1 cellular context compared by ENCODE assay signal in the genomic region with DNA sequence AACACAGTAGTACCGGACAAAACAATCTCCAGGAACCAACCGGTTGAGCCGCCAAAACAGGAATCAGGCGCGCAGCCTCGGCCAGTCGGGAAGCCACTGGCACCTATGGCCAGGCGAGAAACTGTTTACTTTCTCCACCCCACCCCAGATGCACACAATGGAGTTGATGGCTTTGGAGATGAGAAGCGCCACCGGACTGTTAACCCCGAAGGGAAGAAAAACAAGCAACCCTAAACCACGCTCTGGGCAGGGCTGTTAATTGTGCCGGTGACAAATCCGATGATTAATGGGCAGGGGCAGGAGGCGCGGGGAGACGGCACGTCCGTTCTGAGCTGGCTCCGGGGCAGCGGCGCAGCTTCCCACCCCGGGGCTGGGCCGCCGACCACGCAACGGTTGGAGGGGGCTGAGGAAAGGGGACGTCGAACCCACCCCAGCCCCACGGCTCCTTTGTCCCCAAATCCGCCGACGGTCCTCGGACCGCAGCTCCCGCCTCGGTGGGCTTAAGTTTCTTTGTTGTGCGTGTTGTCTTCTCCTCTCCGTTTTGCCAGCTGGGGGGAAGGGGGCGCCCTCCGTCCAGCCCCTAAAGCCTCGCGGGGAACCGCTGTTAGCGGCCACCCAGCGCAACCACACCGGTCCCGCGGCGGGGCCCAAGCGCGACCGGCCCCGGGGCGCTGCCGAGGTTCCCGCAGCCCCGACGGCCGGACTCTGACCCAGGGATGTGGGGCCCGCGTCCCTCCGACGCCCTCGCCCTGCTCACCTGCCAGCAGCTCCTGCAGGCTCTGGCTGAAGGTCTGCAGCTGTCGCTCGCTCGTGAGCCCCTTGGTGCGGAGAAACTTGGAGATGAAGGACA.
TF ChIP-seq lines count a peak whose summit lies in the region.

No MANE protein-coding gene starts in this region.

TF ChIP-seq in HepG2, 621 proteins besides CTCF, POLR2A, EP300 and RAD21 (continued from another document and continues in another):
- TF ChIP-seq, protein P1, sequence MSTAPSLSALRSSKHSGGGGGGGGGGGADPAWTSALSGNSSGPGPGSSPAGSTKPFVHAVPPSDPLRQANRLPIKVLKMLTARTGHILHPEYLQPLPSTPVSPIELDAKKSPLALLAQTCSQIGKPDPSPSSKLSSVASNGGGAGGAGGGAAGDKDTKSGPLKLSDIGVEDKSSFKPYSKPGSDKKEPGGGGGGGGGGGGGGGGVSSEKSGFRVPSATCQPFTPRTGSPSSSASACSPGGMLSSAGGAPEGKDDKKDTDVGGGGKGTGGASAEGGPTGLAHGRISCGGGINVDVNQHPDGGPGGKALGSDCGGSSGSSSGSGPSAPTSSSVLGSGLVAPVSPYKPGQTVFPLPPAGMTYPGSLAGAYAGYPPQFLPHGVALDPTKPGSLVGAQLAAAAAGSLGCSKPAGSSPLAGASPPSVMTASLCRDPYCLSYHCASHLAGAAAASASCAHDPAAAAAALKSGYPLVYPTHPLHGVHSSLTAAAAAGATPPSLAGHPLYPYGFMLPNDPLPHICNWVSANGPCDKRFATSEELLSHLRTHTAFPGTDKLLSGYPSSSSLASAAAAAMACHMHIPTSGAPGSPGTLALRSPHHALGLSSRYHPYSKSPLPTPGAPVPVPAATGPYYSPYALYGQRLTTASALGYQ (CRISPR knock-in tag; IDR thresholded peaks at IDR 0.05), result no peak
- TF ChIP-seq ZBTB42 (CRISPR knock-in tag; IDR thresholded peaks at IDR 0.05) (no peak), FOSL2 (CRISPR knock-in tag; IDR thresholded peaks at IDR 0.05) (no peak), ZFAT (CRISPR knock-in tag; conservative IDR thresholded peaks at IDR 0.05) (no peak), POLR2AphosphoS2 (IDR thresholded peaks at IDR 0.05; ENCODE audit: low read depth, low read length) (no peak), MED13 (CRISPR knock-in tag; IDR thresholded peaks at IDR 0.05) (no peak), PHF8 (CRISPR knock-in tag; IDR thresholded peaks at IDR 0.05) (no peak), ZNF264 (CRISPR knock-in tag; IDR thresholded peaks at IDR 0.05) (no peak), TGIF2 (CRISPR knock-in tag; IDR thresholded peaks at IDR 0.05) (0 out of 2 replicates have a peak, but pooled peaks have one; percentile 44), SMAD3 (CRISPR knock-in tag; IDR thresholded peaks at IDR 0.05) (no peak), YY1 (IDR thresholded peaks at IDR 0.05; ENCODE audit: insufficient read depth, insufficient replicate concordance, low read depth, low read length) (no peak), ARNT (IDR thresholded peaks at IDR 0.05) (no peak), RFX1 (IDR thresholded peaks at IDR 0.05) (no peak), ELF4 (CRISPR knock-in tag; IDR thresholded peaks at IDR 0.05; ENCODE audit: borderline replicate concordance) (no peak), DNMT1 (CRISPR knock-in tag; IDR thresholded peaks at IDR 0.05) (no peak), MEIS1 (CRISPR knock-in tag; IDR thresholded peaks at IDR 0.05; ENCODE audit: borderline replicate concordance) (peak; percentile 80), SAFB2 (CRISPR knock-in tag; IDR thresholded peaks at IDR 0.05; ENCODE audit: borderline replicate concordance, low read depth) (no peak; the same call in 1 of the 2 replicates), HHEX (CRISPR knock-in tag; IDR thresholded peaks at IDR 0.05) (no peak), HDAC2 (CRISPR knock-in tag; IDR thresholded peaks at IDR 0.05) (no peak), ZNF670 (CRISPR knock-in tag; IDR thresholded peaks at IDR 0.05; ENCODE audit: borderline replicate concordance) (no peak), NR2F6 (IDR thresholded peaks at IDR 0.05) (no peak), NR2F6 (CRISPR knock-in tag; IDR thresholded peaks at IDR 0.05) (no peak), JDP2 (CRISPR knock-in tag; IDR thresholded peaks at IDR 0.05; ENCODE audit: borderline replicate concordance) (no peak), KAT2B (IDR thresholded peaks at IDR 0.05; ENCODE audit: borderline replicate concordance, low read depth, low read length) (no peak), HOXA9 (CRISPR knock-in tag; IDR thresholded peaks at IDR 0.05; ENCODE audit: borderline replicate concordance) (no peak; the same call in 1 of the 2 replicates), MIER3 (CRISPR knock-in tag; IDR thresholded peaks at IDR 0.05; ENCODE audit: borderline replicate concordance) (no peak), MED8 (CRISPR knock-in tag; IDR thresholded peaks at IDR 0.05; ENCODE audit: insufficient replicate concordance) (no peak), ZNF263 (CRISPR knock-in tag; IDR thresholded peaks at IDR 0.05) (no peak), HDAC6 (IDR thresholded peaks at IDR 0.05; ENCODE audit: low read depth, low read length) (no peak), NBN (conservative IDR thresholded peaks at IDR 0.05) (no peak)
- TF ChIP-seq, protein P2, sequence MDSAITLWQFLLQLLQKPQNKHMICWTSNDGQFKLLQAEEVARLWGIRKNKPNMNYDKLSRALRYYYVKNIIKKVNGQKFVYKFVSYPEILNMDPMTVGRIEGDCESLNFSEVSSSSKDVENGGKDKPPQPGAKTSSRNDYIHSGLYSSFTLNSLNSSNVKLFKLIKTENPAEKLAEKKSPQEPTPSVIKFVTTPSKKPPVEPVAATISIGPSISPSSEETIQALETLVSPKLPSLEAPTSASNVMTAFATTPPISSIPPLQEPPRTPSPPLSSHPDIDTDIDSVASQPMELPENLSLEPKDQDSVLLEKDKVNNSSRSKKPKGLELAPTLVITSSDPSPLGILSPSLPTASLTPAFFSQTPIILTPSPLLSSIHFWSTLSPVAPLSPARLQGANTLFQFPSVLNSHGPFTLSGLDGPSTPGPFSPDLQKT (CRISPR knock-in tag; IDR thresholded peaks at IDR 0.05; ENCODE audit: borderline replicate concordance), result no peak
- TF ChIP-seq, protein P3, sequence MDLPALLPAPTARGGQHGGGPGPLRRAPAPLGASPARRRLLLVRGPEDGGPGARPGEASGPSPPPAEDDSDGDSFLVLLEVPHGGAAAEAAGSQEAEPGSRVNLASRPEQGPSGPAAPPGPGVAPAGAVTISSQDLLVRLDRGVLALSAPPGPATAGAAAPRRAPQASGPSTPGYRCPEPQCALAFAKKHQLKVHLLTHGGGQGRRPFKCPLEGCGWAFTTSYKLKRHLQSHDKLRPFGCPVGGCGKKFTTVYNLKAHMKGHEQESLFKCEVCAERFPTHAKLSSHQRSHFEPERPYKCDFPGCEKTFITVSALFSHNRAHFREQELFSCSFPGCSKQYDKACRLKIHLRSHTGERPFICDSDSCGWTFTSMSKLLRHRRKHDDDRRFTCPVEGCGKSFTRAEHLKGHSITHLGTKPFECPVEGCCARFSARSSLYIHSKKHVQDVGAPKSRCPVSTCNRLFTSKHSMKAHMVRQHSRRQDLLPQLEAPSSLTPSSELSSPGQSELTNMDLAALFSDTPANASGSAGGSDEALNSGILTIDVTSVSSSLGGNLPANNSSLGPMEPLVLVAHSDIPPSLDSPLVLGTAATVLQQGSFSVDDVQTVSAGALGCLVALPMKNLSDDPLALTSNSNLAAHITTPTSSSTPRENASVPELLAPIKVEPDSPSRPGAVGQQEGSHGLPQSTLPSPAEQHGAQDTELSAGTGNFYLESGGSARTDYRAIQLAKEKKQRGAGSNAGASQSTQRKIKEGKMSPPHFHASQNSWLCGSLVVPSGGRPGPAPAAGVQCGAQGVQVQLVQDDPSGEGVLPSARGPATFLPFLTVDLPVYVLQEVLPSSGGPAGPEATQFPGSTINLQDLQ (CRISPR knock-in tag; IDR thresholded peaks at IDR 0.05), result no peak
- TF ChIP-seq, protein P4, sequence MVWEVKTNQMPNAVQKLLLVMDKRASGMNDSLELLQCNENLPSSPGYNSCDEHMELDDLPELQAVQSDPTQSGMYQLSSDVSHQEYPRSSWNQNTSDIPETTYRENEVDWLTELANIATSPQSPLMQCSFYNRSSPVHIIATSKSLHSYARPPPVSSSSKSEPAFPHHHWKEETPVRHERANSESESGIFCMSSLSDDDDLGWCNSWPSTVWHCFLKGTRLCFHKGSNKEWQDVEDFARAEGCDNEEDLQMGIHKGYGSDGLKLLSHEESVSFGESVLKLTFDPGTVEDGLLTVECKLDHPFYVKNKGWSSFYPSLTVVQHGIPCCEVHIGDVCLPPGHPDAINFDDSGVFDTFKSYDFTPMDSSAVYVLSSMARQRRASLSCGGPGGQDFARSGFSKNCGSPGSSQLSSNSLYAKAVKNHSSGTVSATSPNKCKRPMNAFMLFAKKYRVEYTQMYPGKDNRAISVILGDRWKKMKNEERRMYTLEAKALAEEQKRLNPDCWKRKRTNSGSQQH (CRISPR knock-in tag; IDR thresholded peaks at IDR 0.05; ENCODE audit: low read depth), result no peak
- TF ChIP-seq, protein P5, sequence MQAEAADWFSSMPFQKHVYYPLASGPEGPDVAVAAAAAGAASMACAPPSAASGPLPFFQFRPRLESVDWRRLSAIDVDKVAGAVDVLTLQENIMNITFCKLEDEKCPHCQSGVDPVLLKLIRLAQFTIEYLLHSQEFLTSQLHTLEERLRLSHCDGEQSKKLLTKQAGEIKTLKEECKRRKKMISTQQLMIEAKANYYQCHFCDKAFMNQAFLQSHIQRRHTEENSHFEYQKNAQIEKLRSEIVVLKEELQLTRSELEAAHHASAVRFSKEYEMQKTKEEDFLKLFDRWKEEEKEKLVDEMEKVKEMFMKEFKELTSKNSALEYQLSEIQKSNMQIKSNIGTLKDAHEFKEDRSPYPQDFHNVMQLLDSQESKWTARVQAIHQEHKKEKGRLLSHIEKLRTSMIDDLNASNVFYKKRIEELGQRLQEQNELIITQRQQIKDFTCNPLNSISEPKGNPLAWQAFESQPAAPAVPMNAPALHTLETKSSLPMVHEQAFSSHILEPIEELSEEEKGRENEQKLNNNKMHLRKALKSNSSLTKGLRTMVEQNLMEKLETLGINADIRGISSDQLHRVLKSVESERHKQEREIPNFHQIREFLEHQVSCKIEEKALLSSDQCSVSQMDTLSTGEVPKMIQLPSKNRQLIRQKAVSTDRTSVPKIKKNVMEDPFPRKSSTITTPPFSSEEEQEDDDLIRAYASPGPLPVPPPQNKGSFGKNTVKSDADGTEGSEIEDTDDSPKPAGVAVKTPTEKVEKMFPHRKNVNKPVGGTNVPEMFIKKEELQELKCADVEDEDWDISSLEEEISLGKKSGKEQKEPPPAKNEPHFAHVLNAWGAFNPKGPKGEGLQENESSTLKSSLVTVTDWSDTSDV (CRISPR knock-in tag; IDR thresholded peaks at IDR 0.05), result no peak
- TF ChIP-seq, protein P6, sequence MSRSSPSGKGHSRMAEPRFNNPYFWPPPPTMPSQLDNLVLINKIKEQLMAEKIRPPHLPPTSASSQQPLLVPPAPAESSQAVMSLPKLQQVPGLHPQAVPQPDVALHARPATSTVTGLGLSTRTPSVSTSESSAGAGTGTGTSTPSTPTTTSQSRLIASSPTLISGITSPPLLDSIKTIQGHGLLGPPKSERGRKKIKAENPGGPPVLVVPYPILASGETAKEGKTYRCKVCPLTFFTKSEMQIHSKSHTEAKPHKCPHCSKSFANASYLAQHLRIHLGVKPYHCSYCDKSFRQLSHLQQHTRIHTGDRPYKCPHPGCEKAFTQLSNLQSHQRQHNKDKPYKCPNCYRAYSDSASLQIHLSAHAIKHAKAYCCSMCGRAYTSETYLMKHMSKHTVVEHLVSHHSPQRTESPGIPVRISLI (CRISPR knock-in tag; IDR thresholded peaks at IDR 0.05; ENCODE audit: borderline replicate concordance), result no peak
- TF ChIP-seq, protein P7, sequence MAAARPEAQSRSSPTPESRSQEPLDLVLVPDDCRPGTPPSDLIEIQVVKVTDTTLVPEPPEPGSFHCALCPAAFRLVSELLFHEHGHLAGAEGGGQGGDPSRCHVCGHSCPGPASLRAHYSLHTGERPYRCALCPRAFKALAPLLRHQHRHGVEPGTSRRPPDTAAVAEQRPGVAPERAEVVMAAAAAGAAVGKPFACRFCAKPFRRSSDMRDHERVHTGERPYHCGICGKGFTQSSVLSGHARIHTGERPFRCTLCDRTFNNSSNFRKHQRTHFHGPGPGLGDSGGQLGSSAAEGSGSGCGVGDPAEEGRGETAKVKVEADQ (CRISPR knock-in tag; IDR thresholded peaks at IDR 0.05; ENCODE audit: borderline replicate concordance), result no peak
- TF ChIP-seq, protein P8, sequence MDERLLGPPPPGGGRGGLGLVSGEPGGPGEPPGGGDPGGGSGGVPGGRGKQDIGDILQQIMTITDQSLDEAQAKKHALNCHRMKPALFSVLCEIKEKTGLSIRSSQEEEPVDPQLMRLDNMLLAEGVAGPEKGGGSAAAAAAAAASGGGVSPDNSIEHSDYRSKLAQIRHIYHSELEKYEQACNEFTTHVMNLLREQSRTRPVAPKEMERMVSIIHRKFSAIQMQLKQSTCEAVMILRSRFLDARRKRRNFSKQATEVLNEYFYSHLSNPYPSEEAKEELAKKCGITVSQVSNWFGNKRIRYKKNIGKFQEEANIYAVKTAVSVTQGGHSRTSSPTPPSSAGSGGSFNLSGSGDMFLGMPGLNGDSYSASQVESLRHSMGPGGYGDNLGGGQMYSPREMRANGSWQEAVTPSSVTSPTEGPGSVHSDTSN (CRISPR knock-in tag; IDR thresholded peaks at IDR 0.05), result no peak
- TF ChIP-seq, protein P9, sequence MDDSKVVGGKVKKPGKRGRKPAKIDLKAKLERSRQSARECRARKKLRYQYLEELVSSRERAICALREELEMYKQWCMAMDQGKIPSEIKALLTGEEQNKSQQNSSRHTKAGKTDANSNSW (CRISPR knock-in tag; IDR thresholded peaks at IDR 0.05; ENCODE audit: borderline replicate concordance), result no peak
- TF ChIP-seq, protein P10, sequence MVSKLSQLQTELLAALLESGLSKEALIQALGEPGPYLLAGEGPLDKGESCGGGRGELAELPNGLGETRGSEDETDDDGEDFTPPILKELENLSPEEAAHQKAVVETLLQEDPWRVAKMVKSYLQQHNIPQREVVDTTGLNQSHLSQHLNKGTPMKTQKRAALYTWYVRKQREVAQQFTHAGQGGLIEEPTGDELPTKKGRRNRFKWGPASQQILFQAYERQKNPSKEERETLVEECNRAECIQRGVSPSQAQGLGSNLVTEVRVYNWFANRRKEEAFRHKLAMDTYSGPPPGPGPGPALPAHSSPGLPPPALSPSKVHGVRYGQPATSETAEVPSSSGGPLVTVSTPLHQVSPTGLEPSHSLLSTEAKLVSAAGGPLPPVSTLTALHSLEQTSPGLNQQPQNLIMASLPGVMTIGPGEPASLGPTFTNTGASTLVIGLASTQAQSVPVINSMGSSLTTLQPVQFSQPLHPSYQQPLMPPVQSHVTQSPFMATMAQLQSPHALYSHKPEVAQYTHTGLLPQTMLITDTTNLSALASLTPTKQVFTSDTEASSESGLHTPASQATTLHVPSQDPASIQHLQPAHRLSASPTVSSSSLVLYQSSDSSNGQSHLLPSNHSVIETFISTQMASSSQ (IDR thresholded peaks at IDR 0.05; ENCODE audit: low read depth), result no peak
- TF ChIP-seq, protein P10 (CRISPR knock-in tag; IDR thresholded peaks at IDR 0.05; ENCODE audit: borderline replicate concordance), result 0 out of 2 replicates have a peak, but pooled peaks have one; percentile 13
